ENCODE assay signal across 8 cellular contexts in genomic region chr2:45237850-45238542, GRCh38.
DNase-seq lines count a peak whose midpoint lies in the region; ATAC-seq and TF ChIP-seq lines count a peak whose summit lies in the region.

No MANE protein-coding gene starts in this region.

- H2AFZ ChIP-seq in MM.1S (ENCODE audit: low read length): no peak overlapping the region

- TF ChIP-seq CTCF in MM.1S (IDR thresholded peaks at IDR 0.05; ENCODE audit: low read length): no peak
- TF ChIP-seq CTCF in coronary artery (IDR thresholded peaks at IDR 0.05): no peak

- H3F3A ChIP-seq in MM.1S (ENCODE audit: insufficient read depth, low read length): no peaks in the 10 kb centered on the region

- H3K27me3 ChIP-seq in MM.1S (replicated peaks; ENCODE audit: insufficient read depth, low read length): no peaks in the 10 kb centered on the region

- H3K9me2 ChIP-seq in MM.1S (replicated peaks; ENCODE audit: insufficient read depth, low read length): no peaks in the 10 kb centered on the region

- H3K9ac ChIP-seq in MM.1S (ENCODE audit: low read length): no peak overlapping the region

- H3K27ac ChIP-seq in MM.1S (ENCODE audit: low read length): no peak overlapping the region
- peak overlapping the region; percentile 39 to 64 for H3K27ac ChIP-seq in coronary artery

- H4K20me1 ChIP-seq in MM.1S (ENCODE audit: insufficient read depth, low read length): no peaks in the 10 kb centered on the region

- H3K4me2 ChIP-seq in MM.1S (ENCODE audit: low read depth, low read length): no peak overlapping the region

- ATAC-seq in GM19397 (IDR thresholded peaks at IDR 0.05; ENCODE audit: unreplicated experiment): no peak
- no peak for ATAC-seq in HG02870 (IDR thresholded peaks at IDR 0.05; ENCODE audit: unreplicated experiment)
- ATAC-seq in HG03045 (IDR thresholded peaks at IDR 0.05; ENCODE audit: unreplicated experiment): no peak

- no peaks in the 10 kb centered on the region for H3K9me3 ChIP-seq in MM.1S (replicated peaks; ENCODE audit: insufficient read depth, low read length)

- H3K4me1 ChIP-seq in MM.1S (ENCODE audit: low read length): 0 out of 2 replicates have a peak, but pooled peaks cover 4% of the 10 kb centered on the region

- DNase-seq in GDM1 (lab: John Stamatoyannopoulos, UW) (peak; percentile 40), MM.1S (peak; percentile 47), coronary artery (ENCODE audit: low spot score) (peak; percentile 81), posterior vena cava (ENCODE audit: low spot score) (peak; percentile 82), occipital lobe (lab: John Stamatoyannopoulos, UW) (no peak)

- no peak overlapping the region for H3K4me3 ChIP-seq in MM.1S (ENCODE audit: low read length)
- H3K4me3 ChIP-seq in coronary artery: no peak overlapping the region

- intact Hi-C loops in posterior vena cava (cut with DNase I): no loop called here

- no peaks in the 10 kb centered on the region for H3K36me3 ChIP-seq in MM.1S (replicated peaks; ENCODE audit: insufficient read depth, low read length)

- H3K79me2 ChIP-seq in MM.1S (ENCODE audit: low read length): no peaks in the 10 kb centered on the region
